ENCODE assay signal across 1 cellular context in genomic region chr13:113098163-113098732, GRCh38.
TF ChIP-seq lines count a peak whose summit lies in the region.

No MANE protein-coding gene starts in this region.

TF ChIP-seq in GM23338, 12 proteins besides CTCF, POLR2A, EP300 and RAD21 (continued from another document):
- TF ChIP-seq, protein P1, sequence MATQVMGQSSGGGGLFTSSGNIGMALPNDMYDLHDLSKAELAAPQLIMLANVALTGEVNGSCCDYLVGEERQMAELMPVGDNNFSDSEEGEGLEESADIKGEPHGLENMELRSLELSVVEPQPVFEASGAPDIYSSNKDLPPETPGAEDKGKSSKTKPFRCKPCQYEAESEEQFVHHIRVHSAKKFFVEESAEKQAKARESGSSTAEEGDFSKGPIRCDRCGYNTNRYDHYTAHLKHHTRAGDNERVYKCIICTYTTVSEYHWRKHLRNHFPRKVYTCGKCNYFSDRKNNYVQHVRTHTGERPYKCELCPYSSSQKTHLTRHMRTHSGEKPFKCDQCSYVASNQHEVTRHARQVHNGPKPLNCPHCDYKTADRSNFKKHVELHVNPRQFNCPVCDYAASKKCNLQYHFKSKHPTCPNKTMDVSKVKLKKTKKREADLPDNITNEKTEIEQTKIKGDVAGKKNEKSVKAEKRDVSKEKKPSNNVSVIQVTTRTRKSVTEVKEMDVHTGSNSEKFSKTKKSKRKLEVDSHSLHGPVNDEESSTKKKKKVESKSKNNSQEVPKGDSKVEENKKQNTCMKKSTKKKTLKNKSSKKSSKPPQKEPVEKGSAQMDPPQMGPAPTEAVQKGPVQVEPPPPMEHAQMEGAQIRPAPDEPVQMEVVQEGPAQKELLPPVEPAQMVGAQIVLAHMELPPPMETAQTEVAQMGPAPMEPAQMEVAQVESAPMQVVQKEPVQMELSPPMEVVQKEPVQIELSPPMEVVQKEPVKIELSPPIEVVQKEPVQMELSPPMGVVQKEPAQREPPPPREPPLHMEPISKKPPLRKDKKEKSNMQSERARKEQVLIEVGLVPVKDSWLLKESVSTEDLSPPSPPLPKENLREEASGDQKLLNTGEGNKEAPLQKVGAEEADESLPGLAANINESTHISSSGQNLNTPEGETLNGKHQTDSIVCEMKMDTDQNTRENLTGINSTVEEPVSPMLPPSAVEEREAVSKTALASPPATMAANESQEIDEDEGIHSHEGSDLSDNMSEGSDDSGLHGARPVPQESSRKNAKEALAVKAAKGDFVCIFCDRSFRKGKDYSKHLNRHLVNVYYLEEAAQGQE (IDR thresholded peaks at IDR 0.05; ENCODE audit: unreplicated experiment) = no peak
- TF ChIP-seq EZH2phosphoT487 (IDR thresholded peaks at IDR 0.05; ENCODE audit: unreplicated experiment) = no peak
- TF ChIP-seq, protein P2, sequence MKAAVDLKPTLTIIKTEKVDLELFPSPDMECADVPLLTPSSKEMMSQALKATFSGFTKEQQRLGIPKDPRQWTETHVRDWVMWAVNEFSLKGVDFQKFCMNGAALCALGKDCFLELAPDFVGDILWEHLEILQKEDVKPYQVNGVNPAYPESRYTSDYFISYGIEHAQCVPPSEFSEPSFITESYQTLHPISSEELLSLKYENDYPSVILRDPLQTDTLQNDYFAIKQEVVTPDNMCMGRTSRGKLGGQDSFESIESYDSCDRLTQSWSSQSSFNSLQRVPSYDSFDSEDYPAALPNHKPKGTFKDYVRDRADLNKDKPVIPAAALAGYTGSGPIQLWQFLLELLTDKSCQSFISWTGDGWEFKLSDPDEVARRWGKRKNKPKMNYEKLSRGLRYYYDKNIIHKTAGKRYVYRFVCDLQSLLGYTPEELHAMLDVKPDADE (IDR thresholded peaks at IDR 0.05) = no peak
- TF ChIP-seq POLR2AphosphoS5 (IDR thresholded peaks at IDR 0.05; ENCODE audit: low read depth) = no peak
- no peak for TF ChIP-seq ZNF462 (CRISPR knock-in tag; IDR thresholded peaks at IDR 0.05)
- TF ChIP-seq EZH2 (IDR thresholded peaks at IDR 0.05; ENCODE audit: low read depth, unreplicated experiment) = no peak
- no peak for TF ChIP-seq ZNF114 (CRISPR knock-in tag; IDR thresholded peaks at IDR 0.05)
- no peak for TF ChIP-seq NANOG (IDR thresholded peaks at IDR 0.05; ENCODE audit: borderline replicate concordance)
TF ChIP-seq in GM23338: peak in this region for 0.
